20 cellular contexts compared by ENCODE assay signal in genomic region chr20:19769516-19769915, GRCh38. TPM values are rescaled to one million over a fixed set of nuclear protein-coding genes. Genes with fewer than 3 reads are reported as not detected.
"Had no signal": no experiment of that assay in that cellular context is flagged by ENCODE, and none has a peak within 500 bp of the region (broad histone marks: within the 10 kb centered on the region; RNA-seq: fewer than 3 reads in every experiment).

No MANE protein-coding gene starts in this region.

- H3K4me3 ChIP-seq: body of pancreas, left lung, skin epidermis, suprapubic skin, upper lobe of left lung had no signal

- H3K27me3 ChIP-seq: body of pancreas, foreskin keratinocyte, left lung, neutrophil, suprapubic skin, upper lobe of left lung had no signal

- H3K9me3 Mint-ChIP-seq: activated CD8-positive, alpha-beta T cell treated with anti-CD3 and anti-CD28 coated beads for 36 hours; activated naive CD8-positive, alpha-beta T cell treated with anti-CD3 and anti-CD28 coated beads, Interleukin-2, amount 10 ng/mL, durations not matched to agents 7 days and 5 days; activated T-helper 2 cell treated with anti-CD3 and anti-CD28 coated beads, Interferon-gamma antibody, Interleukin-2, Interleukin-4, amounts not matched to agents 10 μg/mL and 5 μg/mL and 100 μg/mL, durations not matched to agents 14 hours and 24 hours and 36 hours; stimulated activated naive CD8-positive, alpha-beta T cell treated with anti-CD3 and anti-CD28 coated beads, Interleukin-15, Interleukin-2, amounts not matched to agents 100 ng/mL and 50 ng/mL, for 24 hours had no signal

- H3K4me1 Mint-ChIP-seq: activated naive CD8-positive, alpha-beta T cell treated with anti-CD3 and anti-CD28 coated beads, Interleukin-2, amount 10 ng/mL, durations not matched to agents 7 days and 5 days had no signal

- H3K27ac Mint-ChIP-seq: activated CD8-positive, alpha-beta T cell treated with anti-CD3 and anti-CD28 coated beads for 36 hours; activated naive CD8-positive, alpha-beta T cell treated with anti-CD3 and anti-CD28 coated beads, Interleukin-2, amount 10 ng/mL, durations not matched to agents 7 days and 5 days; activated T-helper 2 cell treated with anti-CD3 and anti-CD28 coated beads, Interferon-gamma antibody, Interleukin-2, Interleukin-4, amounts not matched to agents 10 μg/mL and 5 μg/mL and 100 μg/mL, durations not matched to agents 14 hours and 24 hours and 36 hours; naive thymus-derived CD4-positive, alpha-beta T cell; stimulated activated naive CD8-positive, alpha-beta T cell treated with anti-CD3 and anti-CD28 coated beads, Interleukin-15, Interleukin-2, amounts not matched to agents 100 ng/mL and 50 ng/mL, for 24 hours had no signal

- H3K27me3 Mint-ChIP-seq: activated naive CD8-positive, alpha-beta T cell treated with anti-CD3 and anti-CD28 coated beads, Interleukin-2, amount 10 ng/mL, durations not matched to agents 7 days and 5 days had no signal

- H3K36me3 Mint-ChIP-seq: activated naive CD8-positive, alpha-beta T cell treated with anti-CD3 and anti-CD28 coated beads, Interleukin-2, amount 10 ng/mL, durations not matched to agents 7 days and 5 days; naive thymus-derived CD4-positive, alpha-beta T cell had no signal

- H3K27ac ChIP-seq: body of pancreas, foreskin keratinocyte, left lung, neutrophil, suprapubic skin had no signal

- DNase-seq: activated CD4-positive, alpha-beta T cell treated with anti-CD3 and anti-CD28 coated beads for 48 hours; activated CD4-positive, CD25-positive, alpha-beta regulatory T cell; activated CD8-positive, alpha-beta T cell treated with anti-CD3 and anti-CD28 coated beads for 36 hours; activated naive CD4-positive, alpha-beta T cell treated with Interleukin-2 at 50 U/mL for 16 hours; activated naive CD8-positive, alpha-beta T cell treated with anti-CD3 and anti-CD28 coated beads, Interleukin-2, amount 10 ng/mL, durations not matched to agents 7 days and 5 days; activated T-cell treated with anti-CD3 and anti-CD28 coated beads, Interleukin-2, amount 50 U/mL, for 1 hour; body of pancreas; foreskin keratinocyte; hypothalamus; left lung; naive thymus-derived CD4-positive, alpha-beta T cell; retina; T-helper 1 cell; T-helper 9 cell had no signal

- H3K4me1 ChIP-seq: body of pancreas, foreskin keratinocyte had no signal

- H3K9me3 ChIP-seq: body of pancreas, left lung, neutrophil, suprapubic skin, upper lobe of left lung had no signal

- H3K36me3 ChIP-seq: left lung, neutrophil, suprapubic skin, upper lobe of left lung had no signal

- H3K4me3 Mint-ChIP-seq: activated CD8-positive, alpha-beta T cell treated with anti-CD3 and anti-CD28 coated beads for 36 hours; activated naive CD8-positive, alpha-beta T cell treated with anti-CD3 and anti-CD28 coated beads, Interleukin-2, amount 10 ng/mL, durations not matched to agents 7 days and 5 days; naive thymus-derived CD4-positive, alpha-beta T cell; stimulated activated naive CD8-positive, alpha-beta T cell treated with anti-CD3 and anti-CD28 coated beads, Interleukin-15, Interleukin-2, amounts not matched to agents 100 ng/mL and 50 ng/mL, for 24 hours had no signal

RNA-seq across cellular contexts. Expression of gene RIN2, which starts 11.5 kb away (rescaled TPM):
- total RNA-seq: activated CD8-positive, alpha-beta T cell treated with anti-CD3 and anti-CD28 coated beads for 36 hours; activated T-helper 2 cell treated with anti-CD3 and anti-CD28 coated beads, Interferon-gamma antibody, Interleukin-2, Interleukin-4, amounts not matched to agents 10 μg/mL and 5 μg/mL and 100 μg/mL, durations not matched to agents 14 hours and 24 hours and 36 hours had no signal
- polyA plus RNA-seq: naive thymus-derived CD4-positive, alpha-beta T cell had no signal
